In genomic region chrX:120380699-120381098, GRCh38 we compare ENCODE assay signal across 8 cellular contexts.
DNase-seq lines count a peak whose midpoint lies in the region; ATAC-seq and TF ChIP-seq lines count a peak whose summit lies in the region.

No MANE protein-coding gene starts in this region.

- no peaks in the 10 kb centered on the region for H3K27me3 ChIP-seq in effector memory CD4-positive, alpha-beta T cell (replicated peaks; ENCODE audit: control insufficient read depth, insufficient read depth, low read length, poor library complexity, severe bottlenecking)

- POLR2A ChIA-PET in HEK293T (lab: Yijun Ruan, JAX), result no interaction called here

- peak; percentile 68 to 69 for ATAC-seq in stimulated activated naive B cell treated with anti-CD40 and anti-IgM and Interleukin-4, amounts not matched to agents 10 μg/mL and 1 μg/mL and 100 μg/mL, for 72 hours (replicated peaks)
- ATAC-seq in GM21825 (IDR thresholded peaks at IDR 0.05; ENCODE audit: unreplicated experiment), result no peak

- peaks cover 0 to 4% of the 10 kb centered on the region in 2 donors for H3K27me3 Mint-ChIP-seq in stimulated activated naive B cell treated with anti-CD40 and anti-IgM and Interleukin-4, amounts not matched to agents 10 μg/mL and 1 μg/mL and 100 μg/mL, for 72 hours

- no peak overlapping the region for H3K4me3 Mint-ChIP-seq in stimulated activated naive B cell treated with anti-CD40 and anti-IgM and Interleukin-4, amounts not matched to agents 10 μg/mL and 1 μg/mL and 100 μg/mL, for 72 hours

- no peak overlapping the region for H3K27ac Mint-ChIP-seq in stimulated activated naive B cell treated with anti-CD40 and anti-IgM and Interleukin-4, amounts not matched to agents 10 μg/mL and 1 μg/mL and 100 μg/mL, for 72 hours

- H3K9me3 Mint-ChIP-seq in stimulated activated naive B cell treated with anti-CD40 and anti-IgM and Interleukin-4, amounts not matched to agents 10 μg/mL and 1 μg/mL and 100 μg/mL, for 72 hours, result no peaks in the 10 kb centered on the region

- H3K36me3 Mint-ChIP-seq in stimulated activated naive B cell treated with anti-CD40 and anti-IgM and Interleukin-4, amounts not matched to agents 10 μg/mL and 1 μg/mL and 100 μg/mL, for 72 hours, result no peaks in the 10 kb centered on the region

- peaks cover 0 to 6% of the 10 kb centered on the region in 2 donors for H3K4me1 Mint-ChIP-seq in stimulated activated naive B cell treated with anti-CD40 and anti-IgM and Interleukin-4, amounts not matched to agents 10 μg/mL and 1 μg/mL and 100 μg/mL, for 72 hours

- no peak overlapping the region for H3K4me3 ChIP-seq in effector memory CD4-positive, alpha-beta T cell (ENCODE audit: insufficient read depth, low read depth, low read length, poor library complexity, severe bottlenecking)

- no peaks in the 10 kb centered on the region for H3K36me3 ChIP-seq in effector memory CD4-positive, alpha-beta T cell (ENCODE audit: control insufficient read depth, insufficient read depth, low read length)

- no peaks in the 10 kb centered on the region for H3K4me1 ChIP-seq in effector memory CD4-positive, alpha-beta T cell (ENCODE audit: control insufficient read depth, insufficient read depth, low read length, poor library complexity, severe bottlenecking)

- no peak overlapping the region for H3K27ac ChIP-seq in effector memory CD4-positive, alpha-beta T cell (ENCODE audit: insufficient read depth, low read length, poor library complexity, severe bottlenecking)

- CTCF ChIA-PET in HEK293T (lab: Yijun Ruan, JAX), result no interaction called here

- no peaks in the 10 kb centered on the region for H3K9me3 ChIP-seq in effector memory CD4-positive, alpha-beta T cell (ENCODE audit: control insufficient read depth, low read length)

- DNase-seq in ELR (ENCODE audit: low read depth), result peak; percentile 46
- DNase-seq in HEK293T (ENCODE audit: extremely low spot score), result peak; percentile 37
- peak; percentile 35 for DNase-seq in NOMO-1 treated with dmso at 0.1 percent for 144 hours (lab: John Stamatoyannopoulos, UW; ENCODE audit: unreplicated experiment)
- DNase-seq in effector memory CD4-positive, alpha-beta T cell, result peak in 2 of 3 donors; percentile 1 to 9
- peak; percentile 3 for DNase-seq in stimulated activated naive B cell treated with anti-CD40 and anti-IgM and Interleukin-4, amounts not matched to agents 10 μg/mL and 1 μg/mL and 100 μg/mL, for 72 hours
- DNase-seq in activated effector memory CD4-positive, alpha-beta T cell treated with Interleukin-2 at 50 U/mL for 16 hours, result no peak
- no peak for DNase-seq in hepatic stellate cell (ENCODE audit: low spot score)

TF ChIP-seq in HEK293T, 16 proteins besides CTCF, POLR2A, EP300 and RAD21:
- no peak for TF ChIP-seq NFRKB (IDR thresholded peaks at IDR 0.05)
- no peak for TF ChIP-seq SUZ12 (IDR thresholded peaks at IDR 0.05)
- TF ChIP-seq, protein P1, sequence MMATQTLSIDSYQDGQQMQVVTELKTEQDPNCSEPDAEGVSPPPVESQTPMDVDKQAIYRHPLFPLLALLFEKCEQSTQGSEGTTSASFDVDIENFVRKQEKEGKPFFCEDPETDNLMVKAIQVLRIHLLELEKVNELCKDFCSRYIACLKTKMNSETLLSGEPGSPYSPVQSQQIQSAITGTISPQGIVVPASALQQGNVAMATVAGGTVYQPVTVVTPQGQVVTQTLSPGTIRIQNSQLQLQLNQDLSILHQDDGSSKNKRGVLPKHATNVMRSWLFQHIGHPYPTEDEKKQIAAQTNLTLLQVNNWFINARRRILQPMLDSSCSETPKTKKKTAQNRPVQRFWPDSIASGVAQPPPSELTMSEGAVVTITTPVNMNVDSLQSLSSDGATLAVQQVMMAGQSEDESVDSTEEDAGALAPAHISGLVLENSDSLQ (IDR thresholded peaks at IDR 0.05), result no peak
- no peak for TF ChIP-seq SP1 (IDR thresholded peaks at IDR 0.05)
- TF ChIP-seq ZNF384 (IDR thresholded peaks at IDR 0.05), result 0 out of 2 replicates have a peak, but pooled peaks have one; percentile 8
- no peak for TF ChIP-seq FOXK2 (IDR thresholded peaks at IDR 0.05)
- TF ChIP-seq FOXM1 (IDR thresholded peaks at IDR 0.05; ENCODE audit: borderline replicate concordance), result no peak

Comparison
In these comparisons a context has a peak if more than half of its experiments do, and no peak if none do; other contexts are left out.
1. DNase-seq: peak in ELR (single experiment), HEK293T (single experiment), NOMO-1 treated with dmso at 0.1 percent for 144 hours (single experiment), effector memory CD4-positive, alpha-beta T cell (2 of 3) and stimulated activated naive B cell treated with anti-CD40 and anti-IgM and Interleukin-4, amounts not matched to agents 10 μg/mL and 1 μg/mL and 100 μg/mL, for 72 hours (single experiment); none in activated effector memory CD4-positive, alpha-beta T cell treated with Interleukin-2 at 50 U/mL for 16 hours (single experiment) and hepatic stellate cell (single experiment).